Comparison of ENCODE assay signal across 1 cellular context in genomic region chr3:58168498-58168897, GRCh38.
TF ChIP-seq lines count a peak whose summit lies in the region.

No MANE protein-coding gene starts in this region.

TF ChIP-seq in HepG2, 621 proteins besides CTCF, POLR2A, EP300 and RAD21 (continued from another document and continues in another):
- TF ChIP-seq PRDM10 (CRISPR knock-in tag; IDR thresholded peaks at IDR 0.05; ENCODE audit: low read depth) (no peak), SIN3A (IDR thresholded peaks at IDR 0.05; ENCODE audit: borderline replicate concordance, low read depth, low read length) (no peak), RARG (CRISPR knock-in tag; IDR thresholded peaks at IDR 0.05; ENCODE audit: low read depth) (no peak), MIER2 (CRISPR knock-in tag; IDR thresholded peaks at IDR 0.05) (no peak; the same call in 1 of the 2 replicates), SMARCE1 (IDR thresholded peaks at IDR 0.05; ENCODE audit: borderline replicate concordance) (no peak), AHDC1 (CRISPR knock-in tag; IDR thresholded peaks at IDR 0.05; ENCODE audit: borderline replicate concordance) (peak; percentile 68; the same call in 1 of the 2 replicates), ZBTB43 (CRISPR knock-in tag; conservative IDR thresholded peaks at IDR 0.05) (0 out of 2 replicates have a peak, but pooled peaks have one; percentile 50), NFYB (CRISPR knock-in tag; IDR thresholded peaks at IDR 0.05) (no peak), DRAP1 (CRISPR knock-in tag; IDR thresholded peaks at IDR 0.05) (0 out of 2 replicates have a peak, but pooled peaks have one; percentile 28), CREBL2 (CRISPR knock-in tag; IDR thresholded peaks at IDR 0.05; ENCODE audit: borderline replicate concordance) (no peak), PAF1 (CRISPR knock-in tag; IDR thresholded peaks at IDR 0.05) (no peak), RCOR2 (CRISPR knock-in tag; IDR thresholded peaks at IDR 0.05) (peak; percentile 77; the same call in 1 of the 2 replicates), SP4 (CRISPR knock-in tag; IDR thresholded peaks at IDR 0.05) (no peak), GTF3A (CRISPR knock-in tag; conservative IDR thresholded peaks at IDR 0.05) (no peak), ZNF850 (CRISPR knock-in tag; conservative IDR thresholded peaks at IDR 0.05) (no peak), MED1 (CRISPR knock-in tag; IDR thresholded peaks at IDR 0.05) (peak; percentile 80), PRDM15 (CRISPR knock-in tag; IDR thresholded peaks at IDR 0.05) (no peak), ZNF451 (CRISPR knock-in tag; IDR thresholded peaks at IDR 0.05) (no peak), ZNF670 (CRISPR knock-in tag; IDR thresholded peaks at IDR 0.05; ENCODE audit: borderline replicate concordance) (peak; percentile 56; the same call in 1 of the 2 replicates), NFKBIZ (CRISPR knock-in tag; IDR thresholded peaks at IDR 0.05) (no peak), DDIT3 (CRISPR knock-in tag; IDR thresholded peaks at IDR 0.05) (no peak), TCF7 (IDR thresholded peaks at IDR 0.05; ENCODE audit: low read depth) (peak; percentile 83), ZNF879 (CRISPR knock-in tag; IDR thresholded peaks at IDR 0.05) (no peak), MYC (CRISPR knock-in tag; IDR thresholded peaks at IDR 0.05; ENCODE audit: borderline replicate concordance) (no peak), POGZ (CRISPR knock-in tag; IDR thresholded peaks at IDR 0.05) (no peak), ZMYM4 (CRISPR knock-in tag; IDR thresholded peaks at IDR 0.05) (peak; percentile 43; the same call in 1 of the 2 replicates), HDAC2 (CRISPR knock-in tag; IDR thresholded peaks at IDR 0.05) (peak; percentile 81), ZNF672 (CRISPR knock-in tag; IDR thresholded peaks at IDR 0.05) (no peak), SIX4 (CRISPR knock-in tag; IDR thresholded peaks at IDR 0.05) (no peak), RFX1 (IDR thresholded peaks at IDR 0.05) (no peak), ZNF704 (CRISPR knock-in tag; IDR thresholded peaks at IDR 0.05; ENCODE audit: borderline replicate concordance) (no peak), HOXA7 (CRISPR knock-in tag; IDR thresholded peaks at IDR 0.05) (no peak), POLR2AphosphoS2 (IDR thresholded peaks at IDR 0.05; ENCODE audit: low read depth, low read length) (no peak), MTERF4 (CRISPR knock-in tag; IDR thresholded peaks at IDR 0.05) (no peak), ZBTB37 (CRISPR knock-in tag; IDR thresholded peaks at IDR 0.05) (no peak), ZNF720 (CRISPR knock-in tag; IDR thresholded peaks at IDR 0.05) (no peak), ZNF607 (CRISPR knock-in tag; IDR thresholded peaks at IDR 0.05; ENCODE audit: borderline replicate concordance) (peak; percentile 41; the same call in 1 of the 2 replicates), ZNF496 (CRISPR knock-in tag; IDR thresholded peaks at IDR 0.05; ENCODE audit: insufficient replicate concordance) (no peak), FOSL2 (CRISPR knock-in tag; IDR thresholded peaks at IDR 0.05) (no peak), ZNF232 (CRISPR knock-in tag; IDR thresholded peaks at IDR 0.05; ENCODE audit: borderline replicate concordance) (0 out of 2 replicates have a peak, but pooled peaks have one; percentile 64), HOXD1 (CRISPR knock-in tag; IDR thresholded peaks at IDR 0.05) (peak; percentile 94), NONO (IDR thresholded peaks at IDR 0.05) (no peak), NONO (CRISPR knock-in tag; conservative IDR thresholded peaks at IDR 0.05) (no peak), ZNF839 (CRISPR knock-in tag; IDR thresholded peaks at IDR 0.05; ENCODE audit: borderline replicate concordance) (no peak), SNAI1 (CRISPR knock-in tag; IDR thresholded peaks at IDR 0.05; ENCODE audit: borderline replicate concordance) (no peak), KAT2B (IDR thresholded peaks at IDR 0.05; ENCODE audit: borderline replicate concordance, low read depth, low read length) (no peak), ZKSCAN1 (IDR thresholded peaks at IDR 0.05; ENCODE audit: low read length) (no peak), DR1 (CRISPR knock-in tag; IDR thresholded peaks at IDR 0.05) (no peak), ZEB1 (IDR thresholded peaks at IDR 0.05; ENCODE audit: insufficient replicate concordance, low read depth) (peak; percentile 75)
